1 cellular context compared by ENCODE assay signal in genomic region chr6:136866872-136867416, GRCh38.
TF ChIP-seq lines count a peak whose summit lies in the region.

No MANE protein-coding gene starts in this region.

TF ChIP-seq in SK-N-SH treated with all-trans-retinoic acid at 6 μM for 48 hours, 23 proteins besides CTCF, POLR2A, EP300 and RAD21 (continued from another document):
- TF ChIP-seq CSDC2 (CRISPR knock-in tag; IDR thresholded peaks at IDR 0.05) (no peak), POU6F1 (CRISPR knock-in tag; IDR thresholded peaks at IDR 0.05; ENCODE audit: borderline replicate concordance, low read depth) (peak; percentile 63; the same call in 1 of the 2 replicates), PATZ1 (CRISPR knock-in tag; IDR thresholded peaks at IDR 0.05; ENCODE audit: borderline replicate concordance) (no peak), TSHZ2 (CRISPR knock-in tag; IDR thresholded peaks at IDR 0.05) (peak; percentile 60; the same call in 1 of the 2 replicates)
